8 cellular contexts compared by ENCODE assay signal in genomic region chr6:89116702-89117101, GRCh38. TPM values are rescaled to one million over a fixed set of nuclear protein-coding genes. Genes with fewer than 3 reads are reported as not detected.
DNase-seq lines count a peak whose midpoint lies in the region; ATAC-seq, FAIRE-seq and TF ChIP-seq lines count a peak whose summit lies in the region.

No MANE protein-coding gene starts in this region.

- peak overlapping the region; percentile 70; the same call in 1 of the 2 replicates for H3K4me3 ChIP-seq in DOHH2 (ENCODE audit: low read length)
- H3K4me3 ChIP-seq in PC-3 (ENCODE audit: low read length) = peak overlapping the region; percentile 70
- H3K4me3 ChIP-seq in epithelial cell of proximal tubule (ENCODE audit: low read depth, low read length) = peak overlapping the region; percentile 71
- peak overlapping the region in 3 of 4 donors; percentile 55 to 75 (median 58) for H3K4me3 ChIP-seq in pancreas
- peak overlapping the region in 1 of 2 donors; percentile 65 for H3K4me3 ChIP-seq in uterus

- H3F3A ChIP-seq in DOHH2 (ENCODE audit: control insufficient read depth, insufficient read depth) (no peaks in the 10 kb centered on the region), PC-3 (ENCODE audit: low read length, unreplicated experiment) (no peaks in the 10 kb centered on the region)

- TF ChIP-seq CTCF in DOHH2 (IDR thresholded peaks at IDR 0.05; ENCODE audit: low read depth, low read length, poor library complexity, severe bottlenecking) = no peak
- no peak for TF ChIP-seq CTCF in PC-3 (conservative IDR thresholded peaks at IDR 0.05; ENCODE audit: low read depth, low read length)
- no peak for TF ChIP-seq CTCF in epithelial cell of proximal tubule (conservative IDR thresholded peaks at IDR 0.05; ENCODE audit: low read depth, low read length)
- no peak for TF ChIP-seq CTCF in pancreas (IDR thresholded peaks at IDR 0.05)
- no peak for TF ChIP-seq CTCF in uterus (IDR thresholded peaks at IDR 0.05)

- no peak for FAIRE-seq in pancreas (lab: Jason Lieb, UNC)

- intact Hi-C loops in PC-3 (cut with micrococcal nuclease) = no loop called here
- intact Hi-C loops in pancreas (cut with DNase I) = loop anchor here in 1 of 3 donors (10.0 kb wide), 1 partner anchor 128 kb away; no protein-coding TSS in a partner anchor
- intact Hi-C loops in uterus (cut with DNase I; ENCODE audit: low total_unique reads) = no loop called here

- H3K27me3 ChIP-seq in DOHH2 (ENCODE audit: control insufficient read depth, low read length) (peaks cover 16% of the 10 kb centered on the region), PC-3 (ENCODE audit: low read length) (no peaks in the 10 kb centered on the region), pancreas (no peaks in the 10 kb centered on the region), uterus (no peaks in the 10 kb centered on the region)

- POLR2A ChIA-PET in PC-3 (lab: Charles Lee; ENCODE audit: unreplicated experiment) = no interaction called here

- CTCF ChIA-PET in PC-3 (lab: Charles Lee) = no interaction called here

- no peak overlapping the region for H3K9ac ChIP-seq in PC-3 (ENCODE audit: low read length)

- ATAC-seq in PC-3 (no peak), pancreas (no peak)

- H3K9me2 ChIP-seq in DOHH2 (replicated peaks; ENCODE audit: control insufficient read depth, low read length) (no peaks in the 10 kb centered on the region), PC-3 (replicated peaks; ENCODE audit: low read length) (no peaks in the 10 kb centered on the region)

- peaks cover 6% of the 10 kb centered on the region; the same call in 1 of the 2 replicates for H3K4me1 ChIP-seq in DOHH2 (ENCODE audit: control insufficient read depth, low read length)
- peaks cover 9% of the 10 kb centered on the region; the same call in 1 of the 2 replicates for H3K4me1 ChIP-seq in PC-3 (ENCODE audit: insufficient read depth, low read length)
- no peaks in the 10 kb centered on the region for H3K4me1 ChIP-seq in pancreas
- H3K4me1 ChIP-seq in uterus = no peaks in the 10 kb centered on the region

- DNase-seq in PC-3 = no peak
- no peak for DNase-seq in epithelial cell of proximal tubule (ENCODE audit: low read depth)
- no peak for DNase-seq in pancreas
- DNase-seq in OCI-M1 (lab: John Stamatoyannopoulos, UW) = no peak
- no peak for DNase-seq in uterus
- no peak for DNase-seq in SHP77 treated with DMSO at 0.1 percent for 48 hours (lab: John Stamatoyannopoulos, UW)
- no peak for DNase-seq in anterior cingulate cortex (lab: John Stamatoyannopoulos, UW)

- 64 to 65% methylated on average over 6 of the region's 6 CpGs for WGBS in pancreas, 2 donors

- H3K9me3 ChIP-seq in DOHH2 (ENCODE audit: control insufficient read depth, insufficient read depth, low read length) (no peaks in the 10 kb centered on the region), PC-3 (ENCODE audit: low read length) (no peaks in the 10 kb centered on the region), pancreas (no peaks in the 10 kb centered on the region), uterus (no peaks in the 10 kb centered on the region)

- H3K79me2 ChIP-seq in DOHH2 (ENCODE audit: control insufficient read depth, low read length) (no peaks in the 10 kb centered on the region), PC-3 (ENCODE audit: low read length) (no peaks in the 10 kb centered on the region)

- BruUV-seq in PC-3 (replicated peaks; lab: Mats Ljungman, UMichigan) = no TSS peak

- H4K20me1 ChIP-seq in DOHH2 (ENCODE audit: control insufficient read depth, insufficient read depth, low read depth, low read length) (no peaks in the 10 kb centered on the region), PC-3 (ENCODE audit: low read length) (no peaks in the 10 kb centered on the region)

- H3K4me2 ChIP-seq in DOHH2 (ENCODE audit: low read length) = peak overlapping the region; percentile 73
- H3K4me2 ChIP-seq in PC-3 (ENCODE audit: low read length) = peak overlapping the region; percentile 89

- H3K36me3 ChIP-seq in DOHH2 (ENCODE audit: control insufficient read depth, low read length) (no peaks in the 10 kb centered on the region), PC-3 (ENCODE audit: low read depth, low read length) (no peaks in the 10 kb centered on the region), pancreas (no peaks in the 10 kb centered on the region), uterus (no peaks in the 10 kb centered on the region)

- no peak for TF ChIP-seq POLR2A in uterus (IDR thresholded peaks at IDR 0.05)

- H3K27ac ChIP-seq in DOHH2 (ENCODE audit: low read depth, low read length) (no peak overlapping the region), PC-3 (ENCODE audit: low read length) (no peak overlapping the region), pancreas (no peak overlapping the region), uterus (no peak overlapping the region)

- peak overlapping the region; percentile 84 for H2AFZ ChIP-seq in PC-3 (ENCODE audit: low read length)

RNA-seq across cellular contexts. Expression of gene SRSF12, which starts 1.2 kb away (rescaled TPM):
- not detected in 2 replicates for total RNA-seq in PC-3 (2014; rRNA removed)
- 5.4 and 6.2 TPM in 2 replicates for total RNA-seq in epithelial cell of proximal tubule
- total RNA-seq in pancreas = 1 to 10 TPM in 2 of 6 donors, under 1 TPM in 4; 0.37 to 1.6 (median 0.55) TPM
- 1 to 10 TPM; 1.0 to 1.4 TPM for polyA plus RNA-seq in pancreas
- 10 to 100 TPM in 1 of 4 donors, 1 to 10 TPM in 1, not detected in 2; 2.8 to 12.7 TPM for total RNA-seq in uterus

RNA-seq across cellular contexts. Expression of gene PM20D2, which starts 29.2 kb away (rescaled TPM):
- 17.3 and 21.0 TPM in 2 replicates for total RNA-seq in PC-3 (2014; rRNA removed)
- 44.8 and 46.5 TPM in 2 replicates for total RNA-seq in epithelial cell of proximal tubule
- total RNA-seq in pancreas = 10 to 100 TPM in 1 of 6 donors, 1 to 10 TPM in 5; 4.3 to 11.0 (median 5.3) TPM
- polyA plus RNA-seq in pancreas = 1 to 10 TPM; 3.6 to 8.1 TPM
- 10 to 100 TPM in 3 of 4 donors, 1 to 10 TPM in 1; 5.6 to 50.3 (median 16.0) TPM for total RNA-seq in uterus

RNA-seq across cellular contexts. Expression of gene PNRC1, which starts 36.2 kb away (rescaled TPM):
- total RNA-seq in PC-3 (2014; rRNA removed) = 9.3 and 12.7 TPM in 2 replicates
- 12.7 and 62.6 TPM in 2 replicates for total RNA-seq in epithelial cell of proximal tubule
- total RNA-seq in pancreas = 100 to 1,000 TPM; 105 to 170 (median 121) TPM
- polyA plus RNA-seq in pancreas = 10 to 100 TPM; 30.2 to 49.8 TPM
- 100 to 1,000 TPM; 114 to 340 (median 203) TPM for total RNA-seq in uterus
